1 cellular context compared by ENCODE assay signal in genomic region chr2:43611987-43612894, GRCh38.
A peak's percentile ranks its signal among the peaks of the same experiment; 100 is the strongest.
TF ChIP-seq lines count a peak whose summit lies in the region.

No MANE protein-coding gene starts in this region.

TF ChIP-seq in HEK293, 187 proteins besides CTCF, POLR2A, EP300 and RAD21 (continued from another document):
- TF ChIP-seq ZNF645 (tag by site-specific recombination; IDR thresholded peaks at IDR 0.05) = no peak
- no peak for TF ChIP-seq ZNF580 (tag by site-specific recombination; IDR thresholded peaks at IDR 0.05)
- TF ChIP-seq ZSCAN23 (tag by site-specific recombination; IDR thresholded peaks at IDR 0.05) = no peak
- TF ChIP-seq ZBTB7A (tag by site-specific recombination; IDR thresholded peaks at IDR 0.05; ENCODE audit: low read depth) = no peak
- no peak for TF ChIP-seq REPIN1 (tag by site-specific recombination; IDR thresholded peaks at IDR 0.05; ENCODE audit: low read depth)
- TF ChIP-seq HOXD13 (CRISPR knock-in tag; IDR thresholded peaks at IDR 0.05; ENCODE audit: borderline replicate concordance) = no peak
- TF ChIP-seq ZNF362 (tag by site-specific recombination; IDR thresholded peaks at IDR 0.05) = peak; percentile 74; the same call in 1 of the 2 replicates
- no peak for TF ChIP-seq SCRT2 (tag by site-specific recombination; IDR thresholded peaks at IDR 0.05)
- TF ChIP-seq IKZF3 (tag by site-specific recombination; IDR thresholded peaks at IDR 0.05) = no peak
- TF ChIP-seq ZNF433 (tag by site-specific recombination; IDR thresholded peaks at IDR 0.05; ENCODE audit: low read depth) = no peak
- no peak for TF ChIP-seq ZNF549 (tag by site-specific recombination; IDR thresholded peaks at IDR 0.05)
- no peak for TF ChIP-seq ZNF792 (tag by site-specific recombination; IDR thresholded peaks at IDR 0.05)
- no peak for TF ChIP-seq ZNF677 (tag by site-specific recombination; IDR thresholded peaks at IDR 0.05)
- TF ChIP-seq ZNF266 (tag by site-specific recombination; IDR thresholded peaks at IDR 0.05; ENCODE audit: low read depth) = no peak
- TF ChIP-seq OSR2 (tag by site-specific recombination; IDR thresholded peaks at IDR 0.05) = no peak
- TF ChIP-seq ZNF121 (tag by site-specific recombination; IDR thresholded peaks at IDR 0.05) = no peak
- no peak for TF ChIP-seq ZNF140 (tag by site-specific recombination; IDR thresholded peaks at IDR 0.05)
- TF ChIP-seq ZNF747 (tag by site-specific recombination; IDR thresholded peaks at IDR 0.05) = no peak
- no peak for TF ChIP-seq GLIS2 (tag by site-specific recombination; IDR thresholded peaks at IDR 0.05)
- TF ChIP-seq ZNF223 (tag by site-specific recombination; IDR thresholded peaks at IDR 0.05) = no peak
- no peak for TF ChIP-seq ZBTB20 (tag by site-specific recombination; IDR thresholded peaks at IDR 0.05)
- no peak for TF ChIP-seq ZNF423 (tag by site-specific recombination; IDR thresholded peaks at IDR 0.05)
- TF ChIP-seq KLF16 (tag by site-specific recombination; IDR thresholded peaks at IDR 0.05) = no peak
- no peak for TF ChIP-seq ZNF157 (tag by site-specific recombination; IDR thresholded peaks at IDR 0.05)
- TF ChIP-seq SP2 (tag by site-specific recombination; IDR thresholded peaks at IDR 0.05) = no peak
- TF ChIP-seq YY2 (tag by site-specific recombination; IDR thresholded peaks at IDR 0.05) = no peak
- TF ChIP-seq ZNF155 (tag by site-specific recombination; IDR thresholded peaks at IDR 0.05) = no peak
- TF ChIP-seq, protein P1, sequence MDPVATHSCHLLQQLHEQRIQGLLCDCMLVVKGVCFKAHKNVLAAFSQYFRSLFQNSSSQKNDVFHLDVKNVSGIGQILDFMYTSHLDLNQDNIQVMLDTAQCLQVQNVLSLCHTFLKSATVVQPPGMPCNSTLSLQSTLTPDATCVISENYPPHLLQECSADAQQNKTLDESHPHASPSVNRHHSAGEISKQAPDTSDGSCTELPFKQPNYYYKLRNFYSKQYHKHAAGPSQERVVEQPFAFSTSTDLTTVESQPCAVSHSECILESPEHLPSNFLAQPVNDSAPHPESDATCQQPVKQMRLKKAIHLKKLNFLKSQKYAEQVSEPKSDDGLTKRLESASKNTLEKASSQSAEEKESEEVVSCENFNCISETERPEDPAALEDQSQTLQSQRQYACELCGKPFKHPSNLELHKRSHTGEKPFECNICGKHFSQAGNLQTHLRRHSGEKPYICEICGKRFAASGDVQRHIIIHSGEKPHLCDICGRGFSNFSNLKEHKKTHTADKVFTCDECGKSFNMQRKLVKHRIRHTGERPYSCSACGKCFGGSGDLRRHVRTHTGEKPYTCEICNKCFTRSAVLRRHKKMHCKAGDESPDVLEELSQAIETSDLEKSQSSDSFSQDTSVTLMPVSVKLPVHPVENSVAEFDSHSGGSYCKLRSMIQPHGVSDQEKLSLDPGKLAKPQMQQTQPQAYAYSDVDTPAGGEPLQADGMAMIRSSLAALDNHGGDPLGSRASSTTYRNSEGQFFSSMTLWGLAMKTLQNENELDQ (tag by site-specific recombination; IDR thresholded peaks at IDR 0.05; ENCODE audit: low read depth) = no peak
- 0 out of 2 replicates have a peak, but pooled peaks have one; percentile 34 for TF ChIP-seq ZNF2 (tag by site-specific recombination; IDR thresholded peaks at IDR 0.05)
- 0 out of 2 replicates have a peak, but pooled peaks have one; percentile 20 for TF ChIP-seq ZNF335 (tag by site-specific recombination; conservative IDR thresholded peaks at IDR 0.05)
- peak; percentile 88 for TF ChIP-seq ZNF654 (tag by site-specific recombination; IDR thresholded peaks at IDR 0.05; ENCODE audit: low read depth)
- no peak for TF ChIP-seq ZXDB (tag by site-specific recombination; IDR thresholded peaks at IDR 0.05)
- TF ChIP-seq ZNF660 (tag by site-specific recombination; IDR thresholded peaks at IDR 0.05) = peak; percentile 61; the same call in 1 of the 2 replicates
- TF ChIP-seq ZNF16 (tag by site-specific recombination; IDR thresholded peaks at IDR 0.05; ENCODE audit: low read depth) = no peak
- no peak for TF ChIP-seq ZNF169 (tag by site-specific recombination; IDR thresholded peaks at IDR 0.05)
- TF ChIP-seq, protein P2, sequence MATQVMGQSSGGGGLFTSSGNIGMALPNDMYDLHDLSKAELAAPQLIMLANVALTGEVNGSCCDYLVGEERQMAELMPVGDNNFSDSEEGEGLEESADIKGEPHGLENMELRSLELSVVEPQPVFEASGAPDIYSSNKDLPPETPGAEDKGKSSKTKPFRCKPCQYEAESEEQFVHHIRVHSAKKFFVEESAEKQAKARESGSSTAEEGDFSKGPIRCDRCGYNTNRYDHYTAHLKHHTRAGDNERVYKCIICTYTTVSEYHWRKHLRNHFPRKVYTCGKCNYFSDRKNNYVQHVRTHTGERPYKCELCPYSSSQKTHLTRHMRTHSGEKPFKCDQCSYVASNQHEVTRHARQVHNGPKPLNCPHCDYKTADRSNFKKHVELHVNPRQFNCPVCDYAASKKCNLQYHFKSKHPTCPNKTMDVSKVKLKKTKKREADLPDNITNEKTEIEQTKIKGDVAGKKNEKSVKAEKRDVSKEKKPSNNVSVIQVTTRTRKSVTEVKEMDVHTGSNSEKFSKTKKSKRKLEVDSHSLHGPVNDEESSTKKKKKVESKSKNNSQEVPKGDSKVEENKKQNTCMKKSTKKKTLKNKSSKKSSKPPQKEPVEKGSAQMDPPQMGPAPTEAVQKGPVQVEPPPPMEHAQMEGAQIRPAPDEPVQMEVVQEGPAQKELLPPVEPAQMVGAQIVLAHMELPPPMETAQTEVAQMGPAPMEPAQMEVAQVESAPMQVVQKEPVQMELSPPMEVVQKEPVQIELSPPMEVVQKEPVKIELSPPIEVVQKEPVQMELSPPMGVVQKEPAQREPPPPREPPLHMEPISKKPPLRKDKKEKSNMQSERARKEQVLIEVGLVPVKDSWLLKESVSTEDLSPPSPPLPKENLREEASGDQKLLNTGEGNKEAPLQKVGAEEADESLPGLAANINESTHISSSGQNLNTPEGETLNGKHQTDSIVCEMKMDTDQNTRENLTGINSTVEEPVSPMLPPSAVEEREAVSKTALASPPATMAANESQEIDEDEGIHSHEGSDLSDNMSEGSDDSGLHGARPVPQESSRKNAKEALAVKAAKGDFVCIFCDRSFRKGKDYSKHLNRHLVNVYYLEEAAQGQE (tag by site-specific recombination; IDR thresholded peaks at IDR 0.05) = no peak
- no peak for TF ChIP-seq ZNF704 (tag by site-specific recombination; IDR thresholded peaks at IDR 0.05)
